ENCODE assay signal across 8 cellular contexts in genomic region chr2:74391580-74392448, GRCh38. TPM values are rescaled to one million over a fixed set of nuclear protein-coding genes. Genes with fewer than 3 reads are reported as not detected.
DNase-seq lines count a peak whose midpoint lies in the region; ATAC-seq, FAIRE-seq and TF ChIP-seq lines count a peak whose summit lies in the region.

No MANE protein-coding gene starts in this region.

- peak overlapping the region; percentile 93 for H3K4me2 ChIP-seq in keratinocyte (ENCODE audit: control insufficient read depth, extremely low read depth, insufficient read depth, low read depth, low read length)

- peak overlapping the region; percentile 95 for H2AFZ ChIP-seq in keratinocyte (ENCODE audit: control insufficient read depth, low read length)

- H3K27me3 ChIP-seq in keratinocyte (ENCODE audit: control insufficient read depth, extremely low read depth, insufficient read depth, low read length), result no peaks in the 10 kb centered on the region

- FAIRE-seq in keratinocyte (lab: Jason Lieb, UNC), result peak; percentile 72

- peaks cover 7% of the 10 kb centered on the region for H4K20me1 ChIP-seq in keratinocyte (ENCODE audit: control insufficient read depth, extremely low read depth, insufficient read depth, low read length)

- in situ Hi-C loops in ACHN (cut with HindIII; ENCODE audit: low pct_ligation_motif_present, low pct_unique_long_range_greater_than_20kb, low sequenced_read_pairs), result no loop called here

- H3K36me3 ChIP-seq in keratinocyte (ENCODE audit: control insufficient read depth in 2 of 2, extremely low read depth in 1 of 2, insufficient read depth in 2 of 2, low read length in 2 of 2), result peaks cover 0 to 6% of the 10 kb centered on the region in 2 experiments

- peak overlapping the region; percentile 97 for H3K9ac ChIP-seq in keratinocyte (ENCODE audit: control insufficient read depth, extremely low read depth, insufficient read depth, low read length)

- DNase-seq in ACHN (peak; percentile 91), NCI-H345 (lab: John Stamatoyannopoulos, UW) (peak; percentile 90), keratinocyte (ENCODE audit: low read depth, low spot score) (peak; percentile 65)
- peak; percentile 90 to 96 (median 92) for DNase-seq in activated CD4-positive, CD25-positive, alpha-beta regulatory T cell (lab: John Stamatoyannopoulos, UW)
- DNase-seq in central memory CD4-positive, alpha-beta T cell, result peak; percentile 92
- peak; percentile 92 to 93 for DNase-seq in stimulated activated CD4-positive, alpha-beta T cell treated with anti-CD3 and anti-CD28 coated beads, Interleukin-15, amount 100 ng/mL, for 1 hour (ENCODE audit: low read depth in 1 of 2, low spot score in 1 of 2)

- TF ChIP-seq CTCF in keratinocyte (optimal IDR thresholded peaks at IDR 0.05 in 1 of 3, IDR thresholded peaks at IDR 0.05 in 1 of 3, conservative IDR thresholded peaks at IDR 0.05 in 1 of 3; ENCODE audit: extremely low read depth in 1 of 3, insufficient read depth in 2 of 3, low read length in 3 of 3), result peak; percentile 95 to 98 (median 96)

- ATAC-seq in GM18868 (IDR thresholded peaks at IDR 0.05; ENCODE audit: unreplicated experiment) (peak; percentile 50), HG03135 (IDR thresholded peaks at IDR 0.05; ENCODE audit: unreplicated experiment) (peak; percentile 70)

- dilution Hi-C loops in keratinocyte (cut with MboI; ENCODE audit: extremely low pct_ligation_motif_present, low sequenced_read_pairs), result no loop called here

- no peaks in the 10 kb centered on the region for H3K9me3 ChIP-seq in keratinocyte (ENCODE audit: control insufficient read depth, low read depth, low read length)

- H3K9me1 ChIP-seq in keratinocyte (ENCODE audit: control insufficient read depth, extremely low read depth, insufficient read depth, low read length), result no peaks in the 10 kb centered on the region

- peaks cover 48% of the 10 kb centered on the region for H3K79me2 ChIP-seq in keratinocyte (ENCODE audit: control insufficient read depth, insufficient read depth, low read length)

- H3K4me1 ChIP-seq in keratinocyte (ENCODE audit: control insufficient read depth, extremely low read depth, insufficient read depth, low read length), result peaks cover 16% of the 10 kb centered on the region

- peak overlapping the region; percentile 70 to 83 (median 73) for H3K4me3 ChIP-seq in keratinocyte (ENCODE audit: control insufficient read depth in 2 of 3, extremely low read depth in 1 of 3, insufficient read depth in 2 of 3, low read depth in 1 of 3, low read length in 3 of 3)

- peak overlapping the region; percentile 95 for H3K27ac ChIP-seq in keratinocyte (ENCODE audit: control insufficient read depth, insufficient read depth, low read length)

RNA-seq across cellular contexts. Expression of gene DCTN1, which starts 11.7 kb away (rescaled TPM):
- polyA plus RNA-seq in keratinocyte, result 110 to 137 TPM (median 119 TPM) in 3 replicates
- 162 TPM for polyA plus RNA-seq in keratinocyte (2011; ENCODE audit: low read depth)
- 91.3 and 130 TPM in 2 replicates for polyA plus RNA-seq in keratinocyte (2011; cell fraction: cytosol; rRNA removed)
- polyA plus RNA-seq in keratinocyte (2011; cell fraction: nucleus; rRNA removed), result 171 and 192 TPM in 2 replicates
- polyA plus RNA-seq in keratinocyte (2012; ENCODE audit: low replicate concordance), result 72.4 and 183 TPM in 2 replicates
- 237 to 511 TPM (median 326 TPM) in 3 replicates for polyA minus RNA-seq in keratinocyte
- polyA minus RNA-seq in keratinocyte (2011; cell fraction: cytosol; rRNA and poly(A)+ RNA removed), result 172 TPM
- polyA minus RNA-seq in keratinocyte (2011; cell fraction: nucleus; rRNA and poly(A)+ RNA removed), result 132 and 192 TPM in 2 replicates

RNA-seq across cellular contexts. Expression of gene C2orf81, which starts 29.6 kb away (rescaled TPM):
- 0.58 to 1.5 TPM (median 0.89 TPM) in 3 replicates for polyA plus RNA-seq in keratinocyte
- 0.59 TPM for polyA plus RNA-seq in keratinocyte (2011; ENCODE audit: low read depth)
- 1.0 and 1.4 TPM in 2 replicates for polyA plus RNA-seq in keratinocyte (2011; cell fraction: cytosol; rRNA removed)
- 2.4 and 4.2 TPM in 2 replicates for polyA plus RNA-seq in keratinocyte (2011; cell fraction: nucleus; rRNA removed)
- 1.7 and 2.6 TPM in 2 replicates for polyA plus RNA-seq in keratinocyte (2012; ENCODE audit: low replicate concordance)
- polyA minus RNA-seq in keratinocyte, result 0.96 to 5.1 TPM (median 1.4 TPM) in 3 replicates
- 4.4 TPM for polyA minus RNA-seq in keratinocyte (2011; cell fraction: cytosol; rRNA and poly(A)+ RNA removed)
- 1.3 and 2.4 TPM in 2 replicates for polyA minus RNA-seq in keratinocyte (2011; cell fraction: nucleus; rRNA and poly(A)+ RNA removed)

RNA-seq across cellular contexts. Expression of gene WDR54, which starts 29.7 kb away (rescaled TPM):
- polyA plus RNA-seq in keratinocyte, result 35.2 to 54.6 TPM (median 35.2 TPM) in 3 replicates
- 11.0 TPM for polyA plus RNA-seq in keratinocyte (2011; ENCODE audit: low read depth)
- polyA plus RNA-seq in keratinocyte (2011; cell fraction: cytosol; rRNA removed), result 23.6 and 40.3 TPM in 2 replicates
- 28.2 and 31.5 TPM in 2 replicates for polyA plus RNA-seq in keratinocyte (2011; cell fraction: nucleus; rRNA removed)
- 26.2 and 58.3 TPM in 2 replicates for polyA plus RNA-seq in keratinocyte (2012; ENCODE audit: low replicate concordance)
- polyA minus RNA-seq in keratinocyte, result 61.6 to 77.0 TPM (median 66.9 TPM) in 3 replicates
- 52.6 TPM for polyA minus RNA-seq in keratinocyte (2011; cell fraction: cytosol; rRNA and poly(A)+ RNA removed)
- 15.2 and 17.7 TPM in 2 replicates for polyA minus RNA-seq in keratinocyte (2011; cell fraction: nucleus; rRNA and poly(A)+ RNA removed)

RNA-seq across cellular contexts. Expression of gene SLC4A5, which starts 48.6 kb away (rescaled TPM):
- 0.08 to 0.45 TPM (median 0.22 TPM) in 3 replicates for polyA plus RNA-seq in keratinocyte
- 0.26 TPM for polyA plus RNA-seq in keratinocyte (2011; ENCODE audit: low read depth)
- polyA plus RNA-seq in keratinocyte (2011; cell fraction: cytosol; rRNA removed), result 0.17 and 0.22 TPM in 2 replicates
- polyA plus RNA-seq in keratinocyte (2011; cell fraction: nucleus; rRNA removed), result 1.3 and 1.8 TPM in 2 replicates
- polyA plus RNA-seq in keratinocyte (2012; ENCODE audit: low replicate concordance), result 0.25 and 1.3 TPM in 2 replicates
- 0.35 to 1.6 TPM (median 0.43 TPM) in 3 replicates for polyA minus RNA-seq in keratinocyte
- not detected for polyA minus RNA-seq in keratinocyte (2011; cell fraction: cytosol; rRNA and poly(A)+ RNA removed)
- 0.53 and 0.93 TPM in 2 replicates for polyA minus RNA-seq in keratinocyte (2011; cell fraction: nucleus; rRNA and poly(A)+ RNA removed)

RNA-seq across cellular contexts. Expression of gene RTKN, which starts 49.9 kb away (rescaled TPM):
- 110 to 180 TPM (median 145 TPM) in 3 replicates for polyA plus RNA-seq in keratinocyte
- polyA plus RNA-seq in keratinocyte (2011; ENCODE audit: low read depth), result 32.0 TPM
- 64.6 and 107 TPM in 2 replicates for polyA plus RNA-seq in keratinocyte (2011; cell fraction: cytosol; rRNA removed)
- 394 and 410 TPM in 2 replicates for polyA plus RNA-seq in keratinocyte (2011; cell fraction: nucleus; rRNA removed)
- 69.0 and 143 TPM in 2 replicates for polyA plus RNA-seq in keratinocyte (2012; ENCODE audit: low replicate concordance)
- 112 to 129 TPM (median 120 TPM) in 3 replicates for polyA minus RNA-seq in keratinocyte
- 123 TPM for polyA minus RNA-seq in keratinocyte (2011; cell fraction: cytosol; rRNA and poly(A)+ RNA removed)
- 125 and 139 TPM in 2 replicates for polyA minus RNA-seq in keratinocyte (2011; cell fraction: nucleus; rRNA and poly(A)+ RNA removed)

Comparison
In these comparisons a context has a peak if more than half of its experiments do, and no peak if none do; other contexts are left out.
1. Peak in every context shown above with its lines: DNase-seq, ATAC-seq, H3K4me3 ChIP-seq and H3K27ac ChIP-seq.